In genomic region chr1:200029035-200029623, GRCh38 we compare ENCODE assay signal across 1 cellular context.
A peak's percentile ranks its signal among the peaks of the same experiment; 100 is the strongest.
TF ChIP-seq lines count a peak whose summit lies in the region.

No MANE protein-coding gene starts in this region.

TF ChIP-seq in HEK293, 187 proteins besides CTCF, POLR2A, EP300 and RAD21 (continued from another document):
- TF ChIP-seq ZNF629 (tag by site-specific recombination; IDR thresholded peaks at IDR 0.05): 0 out of 2 replicates have a peak, but pooled peaks have one; percentile 18
- TF ChIP-seq ZNF366 (tag by site-specific recombination; conservative IDR thresholded peaks at IDR 0.05): no peak
- TF ChIP-seq ZSCAN30 (tag by site-specific recombination; IDR thresholded peaks at IDR 0.05): peak; percentile 84
- no peak for TF ChIP-seq ZNF624 (tag by site-specific recombination; IDR thresholded peaks at IDR 0.05)
- no peak for TF ChIP-seq ZNF776 (tag by site-specific recombination; IDR thresholded peaks at IDR 0.05; ENCODE audit: borderline replicate concordance)
- TF ChIP-seq ZNF701 (tag by site-specific recombination; IDR thresholded peaks at IDR 0.05): no peak
- TF ChIP-seq ZNF449 (tag by site-specific recombination; IDR thresholded peaks at IDR 0.05): no peak
- TF ChIP-seq ZBTB26 (tag by site-specific recombination; optimal IDR thresholded peaks at IDR 0.05): peak; percentile 76
- no peak for TF ChIP-seq IKZF3 (tag by site-specific recombination; IDR thresholded peaks at IDR 0.05)
- peak; percentile 12; the same call in 1 of the 2 replicates for TF ChIP-seq ZNF341 (tag by site-specific recombination; IDR thresholded peaks at IDR 0.05; ENCODE audit: low read depth)
- no peak for TF ChIP-seq ZNF18 (tag by site-specific recombination; IDR thresholded peaks at IDR 0.05)
- TF ChIP-seq GLIS1 (tag by site-specific recombination; IDR thresholded peaks at IDR 0.05): 0 out of 2 replicates have a peak, but pooled peaks have one; percentile 7
- no peak for TF ChIP-seq BCL6B (tag by site-specific recombination; IDR thresholded peaks at IDR 0.05)
- TF ChIP-seq PBX3 (CRISPR knock-in tag; IDR thresholded peaks at IDR 0.05): no peak; the same call in 1 of the 2 replicates
- no peak for TF ChIP-seq BCL11A (tag by site-specific recombination; IDR thresholded peaks at IDR 0.05; ENCODE audit: low read depth)
- no peak for TF ChIP-seq ZNF623 (tag by site-specific recombination; IDR thresholded peaks at IDR 0.05)
- TF ChIP-seq ZNF580 (tag by site-specific recombination; IDR thresholded peaks at IDR 0.05): no peak
- no peak for TF ChIP-seq SCRT1 (tag by site-specific recombination; IDR thresholded peaks at IDR 0.05; ENCODE audit: borderline replicate concordance)
- TF ChIP-seq ZNF529 (tag by site-specific recombination; IDR thresholded peaks at IDR 0.05; ENCODE audit: insufficient replicate concordance): no peak
- TF ChIP-seq ZNF132 (tag by site-specific recombination; IDR thresholded peaks at IDR 0.05; ENCODE audit: borderline replicate concordance): no peak
- TF ChIP-seq MEIS1 (CRISPR knock-in tag; IDR thresholded peaks at IDR 0.05; ENCODE audit: borderline replicate concordance): no peak
- no peak for TF ChIP-seq ZNF280C (tag by site-specific recombination; IDR thresholded peaks at IDR 0.05)
- TF ChIP-seq EGR2 (tag by site-specific recombination; IDR thresholded peaks at IDR 0.05; ENCODE audit: low read depth): no peak
- 0 out of 2 replicates have a peak, but pooled peaks have one; percentile 51 for TF ChIP-seq ZEB2 (tag by site-specific recombination; IDR thresholded peaks at IDR 0.05)
- no peak for TF ChIP-seq ZNF37A (tag by site-specific recombination; IDR thresholded peaks at IDR 0.05)
